In the genomic region with DNA sequence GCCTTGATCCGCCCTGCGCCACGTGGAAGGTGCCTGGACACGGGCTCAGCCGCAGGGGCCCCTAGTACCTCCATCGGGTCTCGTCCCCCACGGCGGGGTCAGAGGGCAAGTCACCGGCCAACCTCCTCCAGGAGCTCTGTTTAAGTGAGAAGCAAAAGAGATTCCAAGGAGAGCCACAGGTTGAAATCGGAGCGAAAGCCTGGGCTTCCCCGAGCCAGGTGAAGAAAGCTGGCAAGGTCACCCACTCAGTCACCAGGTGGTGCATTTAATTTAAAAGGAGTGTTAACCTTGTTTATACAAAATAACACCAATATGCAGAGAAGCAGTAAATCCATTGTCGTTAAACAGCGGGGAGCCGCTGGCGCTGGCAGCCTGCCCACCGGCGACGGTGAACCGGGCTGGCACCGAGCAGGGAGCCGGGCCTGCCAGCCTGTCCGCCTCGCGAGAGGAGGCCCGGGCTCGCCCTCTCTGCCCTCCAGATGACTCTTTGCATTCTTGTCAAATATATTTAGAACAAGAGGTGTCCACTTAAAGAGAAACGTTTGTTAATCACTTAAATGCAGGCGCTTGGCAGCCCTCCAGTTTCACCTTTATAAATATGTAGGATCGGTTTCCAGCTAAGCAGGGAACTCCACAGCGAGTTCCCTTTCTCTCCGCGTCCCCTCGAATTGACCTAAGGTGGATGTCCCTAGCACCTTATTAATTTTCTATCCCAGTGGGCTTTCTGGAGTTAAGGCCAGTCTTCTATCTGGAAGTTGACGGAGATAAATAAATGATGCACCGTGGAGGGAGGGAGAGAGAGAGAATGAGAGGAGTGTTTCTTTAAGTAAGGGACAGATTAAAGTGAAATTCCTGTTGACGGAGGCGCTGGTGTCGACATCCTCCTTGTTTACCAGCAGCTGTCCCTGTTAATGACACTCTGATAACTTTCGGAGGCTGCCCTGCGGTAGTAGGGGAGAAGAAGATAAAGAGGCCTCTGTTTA, we compare ENCODE assay signal across 8 cellular contexts.
DNase-seq lines count a peak whose midpoint lies in the region; ATAC-seq and TF ChIP-seq lines count a peak whose summit lies in the region.

No MANE protein-coding gene starts in this region.

- no peak for TF ChIP-seq EP300 in tibial nerve (IDR thresholded peaks at IDR 0.05)

- ATAC-seq in GM19324 (IDR thresholded peaks at IDR 0.05; ENCODE audit: low FRiP score, unreplicated experiment) (peak; percentile 44), HG02798 (IDR thresholded peaks at IDR 0.05; ENCODE audit: poor library complexity, unreplicated experiment) (no peak)

- TF ChIP-seq CTCF in liver (IDR thresholded peaks at IDR 0.05; ENCODE audit: low read depth, low read length, missing input control) = no peak
- no peak for TF ChIP-seq CTCF in tibial nerve (IDR thresholded peaks at IDR 0.05)

- WGBS in liver = 12% methylated on average over 42 of the region's 42 CpGs
- 27 to 29% methylated on average over 39 to 42 of the region's 42 CpGs for WGBS in tibial nerve, 2 donors

- peak overlapping the region; percentile 10 to 82 for H3K9ac ChIP-seq in liver (ENCODE audit: low read depth in 1 of 2, low read length in 2 of 2)

- no peaks in the 10 kb centered on the region for H3K27me3 ChIP-seq in liver (ENCODE audit: control insufficient read depth in 4 of 4, insufficient read depth in 4 of 4, low read length in 3 of 4)
- peaks cover 0 to 4% of the 10 kb centered on the region in 2 donors for H3K27me3 ChIP-seq in tibial nerve

- no peak for TF ChIP-seq POLR2A in tibial nerve (IDR thresholded peaks at IDR 0.05)

- H3K4me1 ChIP-seq in liver (ENCODE audit: control insufficient read depth in 4 of 4, insufficient read depth in 4 of 4, low read length in 3 of 4) = peaks cover 3 to 12% (median 8%) of the 10 kb centered on the region in 4 donors
- peaks cover 0 to 35% (median 3%) of the 10 kb centered on the region in 4 donors for H3K4me1 ChIP-seq in tibial nerve

- TF ChIP-seq RAD21 in liver (IDR thresholded peaks at IDR 0.05) = peak in 1 of 2 donors; percentile 45

- H3K36me3 ChIP-seq in liver (ENCODE audit: control insufficient read depth in 4 of 4, insufficient read depth in 3 of 4, low read depth in 1 of 4, low read length in 3 of 4) = no peaks in the 10 kb centered on the region
- H3K36me3 ChIP-seq in tibial nerve = no peaks in the 10 kb centered on the region

- peak overlapping the region; percentile 37 to 68 (median 49) for H3K4me3 ChIP-seq in liver (ENCODE audit: low read depth in 1 of 3, low read length in 3 of 3)
- H3K4me3 ChIP-seq in tibial nerve = peak overlapping the region; percentile 8 to 37 (median 20)

- DNase-seq in NCI-H2107 (lab: John Stamatoyannopoulos, UW) = peak; percentile 47
- DNase-seq in cerebellum (ENCODE audit: low spot score) = peak; percentile 22
- peak in 1 of 2 donors; percentile 16 for DNase-seq in tibial nerve (ENCODE audit: low spot score in 2 of 2)
- DNase-seq in activated effector memory CD4-positive, alpha-beta T cell treated with Interleukin-2 at 50 U/mL for 16 hours = no peak
- DNase-seq in occipital lobe (lab: John Stamatoyannopoulos, UW) = no peak

- peak overlapping the region; percentile 33 to 62 for H3K27ac ChIP-seq in liver (ENCODE audit: low read depth in 1 of 2, low read length in 2 of 2)
- H3K27ac ChIP-seq in tibial nerve = peak overlapping the region; percentile 4 to 74 (median 47)

- H3K9me3 ChIP-seq in liver (ENCODE audit: control insufficient read depth in 4 of 4, low read length in 3 of 4) (no peaks in the 10 kb centered on the region), tibial nerve (no peaks in the 10 kb centered on the region)

TF ChIP-seq in liver, 16 proteins besides CTCF, POLR2A, EP300 and RAD21:
- TF ChIP-seq NR2F2 (IDR thresholded peaks at IDR 0.05) (peak; percentile 23), JUND (IDR thresholded peaks at IDR 0.05) (peak in 1 of 2 donors; percentile 43), HNF4G (IDR thresholded peaks at IDR 0.05) (no peak), TAF1 (conservative IDR thresholded peaks at IDR 0.05) (peak; percentile 62), HNF4A (conservative IDR thresholded peaks at IDR 0.05) (peak; percentile 23 to 31), YY1 (IDR thresholded peaks at IDR 0.05) (peak; percentile 32), FOXA1 (IDR thresholded peaks at IDR 0.05) (peak; percentile 52), GABPA (IDR thresholded peaks at IDR 0.05 in 1 of 2, conservative IDR thresholded peaks at IDR 0.05 in 1 of 2) (no peak), FOXA2 (IDR thresholded peaks at IDR 0.05) (peak; percentile 82), EGR1 (IDR thresholded peaks at IDR 0.05; ENCODE audit: low read depth in 2 of 2) (no peak), SP1 (IDR thresholded peaks at IDR 0.05) (peak; percentile 51), RXRA (IDR thresholded peaks at IDR 0.05) (peak; percentile 17 to 58)
- TF ChIP-seq, protein P1, sequence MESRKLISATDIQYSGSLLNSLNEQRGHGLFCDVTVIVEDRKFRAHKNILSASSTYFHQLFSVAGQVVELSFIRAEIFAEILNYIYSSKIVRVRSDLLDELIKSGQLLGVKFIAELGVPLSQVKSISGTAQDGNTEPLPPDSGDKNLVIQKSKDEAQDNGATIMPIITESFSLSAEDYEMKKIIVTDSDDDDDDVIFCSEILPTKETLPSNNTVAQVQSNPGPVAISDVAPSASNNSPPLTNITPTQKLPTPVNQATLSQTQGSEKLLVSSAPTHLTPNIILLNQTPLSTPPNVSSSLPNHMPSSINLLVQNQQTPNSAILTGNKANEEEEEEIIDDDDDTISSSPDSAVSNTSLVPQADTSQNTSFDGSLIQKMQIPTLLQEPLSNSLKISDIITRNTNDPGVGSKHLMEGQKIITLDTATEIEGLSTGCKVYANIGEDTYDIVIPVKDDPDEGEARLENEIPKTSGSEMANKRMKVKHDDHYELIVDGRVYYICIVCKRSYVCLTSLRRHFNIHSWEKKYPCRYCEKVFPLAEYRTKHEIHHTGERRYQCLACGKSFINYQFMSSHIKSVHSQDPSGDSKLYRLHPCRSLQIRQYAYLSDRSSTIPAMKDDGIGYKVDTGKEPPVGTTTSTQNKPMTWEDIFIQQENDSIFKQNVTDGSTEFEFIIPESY (IDR thresholded peaks at IDR 0.05) = peak; percentile 35
- TF ChIP-seq, protein P2, sequence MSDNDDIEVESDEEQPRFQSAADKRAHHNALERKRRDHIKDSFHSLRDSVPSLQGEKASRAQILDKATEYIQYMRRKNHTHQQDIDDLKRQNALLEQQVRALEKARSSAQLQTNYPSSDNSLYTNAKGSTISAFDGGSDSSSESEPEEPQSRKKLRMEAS (IDR thresholded peaks at IDR 0.05) = peak; percentile 42
- TF ChIP-seq, protein P3, sequence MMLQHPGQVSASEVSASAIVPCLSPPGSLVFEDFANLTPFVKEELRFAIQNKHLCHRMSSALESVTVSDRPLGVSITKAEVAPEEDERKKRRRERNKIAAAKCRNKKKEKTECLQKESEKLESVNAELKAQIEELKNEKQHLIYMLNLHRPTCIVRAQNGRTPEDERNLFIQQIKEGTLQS (IDR thresholded peaks at IDR 0.05) = no peak
- TF ChIP-seq, protein P4, sequence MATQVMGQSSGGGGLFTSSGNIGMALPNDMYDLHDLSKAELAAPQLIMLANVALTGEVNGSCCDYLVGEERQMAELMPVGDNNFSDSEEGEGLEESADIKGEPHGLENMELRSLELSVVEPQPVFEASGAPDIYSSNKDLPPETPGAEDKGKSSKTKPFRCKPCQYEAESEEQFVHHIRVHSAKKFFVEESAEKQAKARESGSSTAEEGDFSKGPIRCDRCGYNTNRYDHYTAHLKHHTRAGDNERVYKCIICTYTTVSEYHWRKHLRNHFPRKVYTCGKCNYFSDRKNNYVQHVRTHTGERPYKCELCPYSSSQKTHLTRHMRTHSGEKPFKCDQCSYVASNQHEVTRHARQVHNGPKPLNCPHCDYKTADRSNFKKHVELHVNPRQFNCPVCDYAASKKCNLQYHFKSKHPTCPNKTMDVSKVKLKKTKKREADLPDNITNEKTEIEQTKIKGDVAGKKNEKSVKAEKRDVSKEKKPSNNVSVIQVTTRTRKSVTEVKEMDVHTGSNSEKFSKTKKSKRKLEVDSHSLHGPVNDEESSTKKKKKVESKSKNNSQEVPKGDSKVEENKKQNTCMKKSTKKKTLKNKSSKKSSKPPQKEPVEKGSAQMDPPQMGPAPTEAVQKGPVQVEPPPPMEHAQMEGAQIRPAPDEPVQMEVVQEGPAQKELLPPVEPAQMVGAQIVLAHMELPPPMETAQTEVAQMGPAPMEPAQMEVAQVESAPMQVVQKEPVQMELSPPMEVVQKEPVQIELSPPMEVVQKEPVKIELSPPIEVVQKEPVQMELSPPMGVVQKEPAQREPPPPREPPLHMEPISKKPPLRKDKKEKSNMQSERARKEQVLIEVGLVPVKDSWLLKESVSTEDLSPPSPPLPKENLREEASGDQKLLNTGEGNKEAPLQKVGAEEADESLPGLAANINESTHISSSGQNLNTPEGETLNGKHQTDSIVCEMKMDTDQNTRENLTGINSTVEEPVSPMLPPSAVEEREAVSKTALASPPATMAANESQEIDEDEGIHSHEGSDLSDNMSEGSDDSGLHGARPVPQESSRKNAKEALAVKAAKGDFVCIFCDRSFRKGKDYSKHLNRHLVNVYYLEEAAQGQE (IDR thresholded peaks at IDR 0.05) = peak; percentile 28

Comparison
In these comparisons a context has a peak if more than half of its experiments do, and no peak if none do; other contexts are left out.
1. DNase-seq: peak in NCI-H2107 (single experiment) and cerebellum (single experiment); none in activated effector memory CD4-positive, alpha-beta T cell treated with Interleukin-2 at 50 U/mL for 16 hours (single experiment) and occipital lobe (single experiment).